21 cellular contexts compared by ENCODE assay signal in the genomic region with DNA sequence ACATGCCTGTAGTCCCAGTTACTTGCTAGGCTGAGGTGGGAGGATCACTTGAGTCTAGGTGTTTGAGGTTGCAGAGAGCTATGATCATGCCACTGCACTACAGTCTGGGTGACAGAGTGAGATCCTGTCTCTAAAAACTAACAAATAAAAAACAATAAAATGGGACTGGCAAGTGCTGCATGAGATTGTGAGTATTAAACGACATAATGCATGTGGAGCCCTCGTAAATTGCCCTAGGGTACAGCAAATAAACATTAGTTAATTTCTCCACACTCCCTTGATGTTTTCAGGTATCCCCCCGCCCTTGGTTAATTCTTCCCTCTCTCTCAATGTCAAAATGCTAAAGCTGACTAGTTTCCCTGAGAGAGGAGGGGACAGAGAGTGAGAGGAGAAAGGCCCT.
"Had no signal": no experiment of that assay in that cellular context is flagged by ENCODE, and none has a peak within 500 bp of the region (broad histone marks: within the 10 kb centered on the region; RNA-seq: fewer than 3 reads in every experiment).

No MANE protein-coding gene starts in this region.

- H3K4me3 ChIP-seq: SJCRH30 had no signal

- ATAC-seq: Panc1, PC-3, Right ventricle myocardium inferior, SK-N-SH treated with all-trans-retinoic acid at 6 μM for 48 hours had no signal

- H3K4me1 ChIP-seq: SJCRH30 had no signal

- H3K27me3 ChIP-seq: SJCRH30 had no signal

- H3K36me3 ChIP-seq: SJCRH30 had no signal

- H3K9me3 ChIP-seq: SJCRH30 had no signal

- DNase-seq: KG1; MM.1S; NCI-H1092 treated with DMSO at 0.1 percent for 48 hours; NCI-H1436; NCI-H187; NCI-H2029; NCI-H2081 treated with DMSO at 0.1 percent for 48 hours; NCI-H2171; NCI-H226; NCI-H446; NCI-H510A; NCI-H524 treated with DMSO at 0.1 percent for 48 hours; NCI-H69; NCI-H774; NK-92 treated with Interleukin-12 subunit alpha and Interleukin-12 subunit beta, amount 100 ng/mL, for 24 hours; PC-3; SHP77 treated with DMSO at 0.1 percent for 48 hours; SJCRH30 had no signal

- H3K27ac ChIP-seq: SJCRH30 had no signal
